ENCODE assay signal across 1 cellular context in the genomic region with DNA sequence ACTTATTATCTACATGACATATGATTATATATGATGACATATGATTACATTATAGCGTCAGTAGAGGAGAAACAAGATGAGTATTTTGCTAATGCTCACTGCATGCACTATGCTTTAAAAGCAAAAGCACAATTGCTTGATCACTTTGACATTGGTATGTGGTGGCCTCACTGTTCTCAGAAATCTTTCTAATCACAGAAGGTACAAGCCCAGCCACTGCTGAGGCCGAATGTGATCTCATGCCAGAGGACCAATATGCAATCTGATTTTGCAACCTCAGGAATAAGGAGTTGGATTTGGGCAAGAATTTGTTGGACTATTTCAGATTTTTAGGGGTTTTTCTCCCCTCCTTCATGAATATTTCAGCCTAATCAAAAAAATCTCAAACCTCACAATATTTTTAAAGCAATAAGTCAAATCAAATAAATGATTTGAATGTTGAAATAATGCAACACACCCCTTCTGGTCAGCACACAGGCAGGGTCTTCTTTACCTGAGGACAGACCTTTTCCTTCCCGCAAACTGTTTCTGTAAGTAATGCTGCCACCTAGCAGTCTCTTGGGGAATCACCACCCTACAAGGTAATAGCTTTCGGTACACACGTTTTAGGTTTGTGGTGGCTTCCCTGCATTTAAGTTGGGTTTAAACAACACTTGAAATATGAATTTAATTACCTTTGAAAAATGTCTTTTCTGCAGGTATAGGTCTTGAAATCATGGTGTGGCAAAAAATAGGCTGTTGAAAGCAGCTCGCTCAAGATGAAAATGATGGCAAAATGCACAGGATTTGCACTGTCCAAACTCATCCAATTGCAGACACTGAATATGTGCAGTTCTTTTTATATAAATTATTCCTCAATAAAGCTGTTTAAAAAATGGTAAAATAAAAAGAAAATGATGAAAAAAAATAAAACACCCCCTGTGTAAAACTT.
TF ChIP-seq lines count a peak whose summit lies in the region.

No MANE protein-coding gene starts in this region.

TF ChIP-seq in liver, 16 proteins besides CTCF, POLR2A, EP300 and RAD21:
- TF ChIP-seq TAF1 (conservative IDR thresholded peaks at IDR 0.05) = no peak
- TF ChIP-seq, protein P1, sequence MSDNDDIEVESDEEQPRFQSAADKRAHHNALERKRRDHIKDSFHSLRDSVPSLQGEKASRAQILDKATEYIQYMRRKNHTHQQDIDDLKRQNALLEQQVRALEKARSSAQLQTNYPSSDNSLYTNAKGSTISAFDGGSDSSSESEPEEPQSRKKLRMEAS (IDR thresholded peaks at IDR 0.05) = no peak
- peak; percentile 12 to 16 for TF ChIP-seq RXRA (IDR thresholded peaks at IDR 0.05)
- TF ChIP-seq SP1 (IDR thresholded peaks at IDR 0.05) = no peak
- TF ChIP-seq HNF4A (conservative IDR thresholded peaks at IDR 0.05) = peak in 1 of 2 donors; percentile 3
- no peak for TF ChIP-seq NR2F2 (IDR thresholded peaks at IDR 0.05)
- no peak for TF ChIP-seq FOXA1 (IDR thresholded peaks at IDR 0.05)
TF ChIP-seq in liver: peak in this region for 2.
